11 cellular contexts compared by ENCODE assay signal in genomic region chr4:74886490-74886889, GRCh38. TPM values are rescaled to one million over a fixed set of nuclear protein-coding genes. Genes with fewer than 3 reads are reported as not detected.
DNase-seq lines count a peak whose midpoint lies in the region; ATAC-seq and TF ChIP-seq lines count a peak whose summit lies in the region.
"Had no signal": no experiment of that assay in that cellular context is flagged by ENCODE, and none has a peak within 500 bp of the region (broad histone marks: within the 10 kb centered on the region; RNA-seq: fewer than 3 reads in every experiment).

No MANE protein-coding gene starts in this region.

- DNase-seq in GM04504 (ENCODE audit: low read depth) (peak; percentile 17), NCI-H446 treated with DMSO at 0.1 percent for 48 hours (lab: John Stamatoyannopoulos, UW) (peak; percentile 70), choroid plexus epithelial cell (ENCODE audit: low read depth) (peak; percentile 58), prostate gland (ENCODE audit: low spot score) (peak; percentile 29), NCI-H1436 treated with DMSO at 0.1 percent for 48 hours (lab: John Stamatoyannopoulos, UW) (no peak), NCI-H1092 treated with DMSO at 0.1 percent for 48 hours (lab: John Stamatoyannopoulos, UW) (no peak)
- DNase-seq: activated CD4-positive, alpha-beta T cell treated with anti-CD3 and anti-CD28 coated beads, Interleukin-2, amount 50 U/mL, for 1 hour; left lung had no signal

- no peaks in the 10 kb centered on the region for H3K4me1 ChIP-seq in prostate gland (replicated peaks)
- H3K4me1 ChIP-seq: left lung had no signal

- no peaks in the 10 kb centered on the region for H3K27me3 ChIP-seq in prostate gland (replicated peaks; ENCODE audit: insufficient read depth)
- H3K27me3 ChIP-seq: left lung had no signal

- H3K9me3 ChIP-seq in prostate gland, result no peaks in the 10 kb centered on the region
- H3K9me3 ChIP-seq: left lung had no signal

- TF ChIP-seq POLR2A in prostate gland (IDR thresholded peaks at IDR 0.05), result no peak

- no peak overlapping the region for H3K4me3 ChIP-seq in choroid plexus epithelial cell (ENCODE audit: low read depth, low read length)
- H3K4me3 ChIP-seq in prostate gland, result no peak overlapping the region
- H3K4me3 ChIP-seq: left lung had no signal

- H3K36me3 ChIP-seq in prostate gland, result no peaks in the 10 kb centered on the region
- H3K36me3 ChIP-seq: left lung had no signal

- no peak for TF ChIP-seq CTCF in choroid plexus epithelial cell (conservative IDR thresholded peaks at IDR 0.05; ENCODE audit: low read depth, low read length)
- TF ChIP-seq CTCF in prostate gland (IDR thresholded peaks at IDR 0.05), result no peak

- no peak overlapping the region for H3K27ac ChIP-seq in prostate gland
- H3K27ac ChIP-seq: left lung had no signal

- WGBS in prostate gland, result 46% methylated on average over 4 of the region's 4 CpGs

- intact Hi-C loops in prostate gland (cut with DNase I), result no loop called here

- no peak for ATAC-seq in GM21723 (IDR thresholded peaks at IDR 0.05; ENCODE audit: unreplicated experiment)
- ATAC-seq: left lung, Panc1 had no signal

RNA-seq across cellular contexts. Expression of gene PARM1, which starts 46.4 kb away (rescaled TPM):
- total RNA-seq in prostate gland, result 100 to 1,000 TPM; 105 to 133 TPM
- total RNA-seq: G401 had no signal

Comparison
In these comparisons a context has a peak if more than half of its experiments do, and no peak if none do; other contexts are left out.
1. DNase-seq: peak in GM04504 (single experiment), NCI-H446 treated with DMSO at 0.1 percent for 48 hours (single experiment), choroid plexus epithelial cell (single experiment) and prostate gland (single experiment); none in NCI-H1436 treated with DMSO at 0.1 percent for 48 hours (single experiment) and NCI-H1092 treated with DMSO at 0.1 percent for 48 hours (single experiment).